In the genomic region with DNA sequence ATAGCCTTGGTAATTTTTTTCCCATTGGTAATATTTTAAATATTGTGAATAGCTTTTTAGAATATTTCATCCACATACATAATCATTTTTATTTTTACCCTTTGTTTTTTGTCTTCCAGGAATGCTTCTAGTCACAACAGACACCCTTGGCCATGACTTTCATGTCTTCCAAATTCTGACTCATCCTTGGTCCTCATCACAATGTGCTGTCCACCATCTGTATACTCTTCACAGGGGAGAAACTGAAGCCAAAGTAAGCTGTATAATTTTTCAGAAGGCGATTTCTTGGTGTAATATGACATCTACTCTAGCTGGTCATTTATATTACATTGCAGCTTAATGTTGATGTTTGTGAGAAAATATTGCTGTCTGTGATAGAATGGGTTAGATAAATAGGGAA, we compare ENCODE assay signal across 25 cellular contexts.
DNase-seq lines count a peak whose midpoint lies in the region; ATAC-seq, FAIRE-seq and TF ChIP-seq lines count a peak whose summit lies in the region.
"Had no signal": no experiment of that assay in that cellular context is flagged by ENCODE, and none has a peak within 500 bp of the region (broad histone marks: within the 10 kb centered on the region; RNA-seq: fewer than 3 reads in every experiment).

No MANE protein-coding gene starts in this region.

- peaks cover 7% of the 10 kb centered on the region for H3F3A ChIP-seq in GM23248 (ENCODE audit: insufficient read depth)

- intact Hi-C loops in vagina (cut with DNase I) = no loop called here

- CTCF ChIA-PET in A549 (lab: Yijun Ruan, JAX) = interaction anchor here (0.9 to 1.2 kb wide), 3 partner anchors 25 to 465 kb away, joined by 3 to 4 read pairs (median 4); no protein-coding TSS in a partner anchor

- in situ Hi-C loops in GM23248 (cut with MboI) = no loop called here

- no peak for DNase-seq in A549 (ENCODE audit: low read depth in 1 of 2, low spot score in 1 of 2)
- peak; percentile 73 for DNase-seq in GM23248
- peak; percentile 27 for DNase-seq in RKO (ENCODE audit: low spot score)
- peak; percentile 11 for DNase-seq in fibroblast of pulmonary artery (ENCODE audit: low read depth)
- no peak for DNase-seq in dermis blood vessel endothelial cell
- DNase-seq in stimulated activated CD4-positive, alpha-beta T cell treated with anti-CD3 and anti-CD28 coated beads, Interleukin-4, amount 100 ng/mL, for 24 hours = no peak
- DNase-seq in vagina (ENCODE audit: extremely low spot score in 2 of 2) = no peak
- DNase-seq in 8988T = no peak
- DNase-seq: activated CD4-positive, alpha-beta T cell treated with anti-CD3 and anti-CD28 coated beads for 48 hours; activated CD8-positive, alpha-beta memory T cell treated with anti-CD3 and anti-CD28 coated beads, Interleukin-2, amount 10 ng/mL, durations not matched to agents 7 days and 5 days; body of pancreas; CD4-positive, alpha-beta T cell; cortex of kidney; DMS53; H9; left cardiac atrium; NCI-H1436 treated with DMSO at 0.1 percent for 48 hours; NCI-H69; sigmoid colon; testis had no signal

- H3K27ac ChIP-seq in A549 (no peak overlapping the region), GM23248 (no peak overlapping the region), vagina (no peak overlapping the region)
- H3K27ac ChIP-seq: body of pancreas, parathyroid adenoma, sigmoid colon, testis had no signal

- TF ChIP-seq POLR2A in A549 (IDR thresholded peaks at IDR 0.05; ENCODE audit: low read length) (no peak), vagina (IDR thresholded peaks at IDR 0.05) (no peak)

- H3K9me3 ChIP-seq in A549 (no peaks in the 10 kb centered on the region), GM23248 (ENCODE audit: low read depth) (no peaks in the 10 kb centered on the region), vagina (no peaks in the 10 kb centered on the region)
- H3K9me3 ChIP-seq: body of pancreas, sigmoid colon, testis had no signal

- TF ChIP-seq EP300 in A549 (IDR thresholded peaks at IDR 0.05) = no peak

- H2AFZ ChIP-seq in GM23248 = no peak overlapping the region
- H2AFZ ChIP-seq: parathyroid adenoma had no signal

- H4K20me1 ChIP-seq in GM23248 (ENCODE audit: insufficient read depth) = no peaks in the 10 kb centered on the region

- H3K9ac ChIP-seq in GM23248 = no peak overlapping the region
- H3K9ac ChIP-seq: parathyroid adenoma had no signal

- TF ChIP-seq RAD21 in A549 (conservative IDR thresholded peaks at IDR 0.05 in 1 of 2, IDR thresholded peaks at IDR 0.05 in 1 of 2) = no peak

- ATAC-seq in A549 = no peak
- ATAC-seq: activated CD8-positive, alpha-beta memory T cell treated with anti-CD3 and anti-CD28 coated beads, Interleukin-2, amount 10 ng/mL, durations not matched to agents 7 days and 5 days; body of pancreas; HepG2; left cardiac atrium; natural killer cell treated with Interleukin-12 subunit alpha and Interleukin-12 subunit beta and Interleukin-15 and Interleukin-18, amount 100 ng/mL, for 72 hours; stimulated activated effector memory CD8-positive, alpha-beta T cell treated with anti-CD3 and anti-CD28 coated beads, Interleukin-12 subunit alpha, Interleukin-12 subunit beta, amount 100 ng/mL, for 72 hours had no signal

- no peaks in the 10 kb centered on the region for H3K79me2 ChIP-seq in GM23248 (ENCODE audit: insufficient read depth)
- H3K79me2 ChIP-seq: parathyroid adenoma had no signal

- 0 out of 2 replicates have a peak, but pooled peaks cover 2% of the 10 kb centered on the region for H3K36me3 ChIP-seq in GM23248 (ENCODE audit: low read depth)
- H3K36me3 ChIP-seq in vagina = no peaks in the 10 kb centered on the region
- H3K36me3 ChIP-seq: sigmoid colon had no signal

- no peaks in the 10 kb centered on the region for H3K4me1 ChIP-seq in A549
- peaks cover 11% of the 10 kb centered on the region for H3K4me1 ChIP-seq in GM23248 (ENCODE audit: insufficient read depth)
- no peaks in the 10 kb centered on the region for H3K4me1 ChIP-seq in vagina
- H3K4me1 ChIP-seq: body of pancreas, parathyroid adenoma, sigmoid colon, testis had no signal

- H3K4me2 ChIP-seq in A549 (no peak overlapping the region), GM23248 (ENCODE audit: unreplicated experiment) (no peak overlapping the region)

- H3K27me3 ChIP-seq in GM23248 (replicated peaks; ENCODE audit: insufficient read depth) (no peaks in the 10 kb centered on the region), vagina (no peaks in the 10 kb centered on the region)
- H3K27me3 ChIP-seq: body of pancreas, sigmoid colon, testis had no signal

- no peak for TF ChIP-seq CTCF in A549 (IDR thresholded peaks at IDR 0.05)
- no peak for TF ChIP-seq CTCF in fibroblast of pulmonary artery (IDR thresholded peaks at IDR 0.05; ENCODE audit: low read length, missing control alignments)
- TF ChIP-seq CTCF in vagina (IDR thresholded peaks at IDR 0.05) = no peak

- no peaks in the 10 kb centered on the region for H3K9me2 ChIP-seq in GM23248 (ENCODE audit: insufficient read depth)

- POLR2A ChIA-PET in A549 (lab: Yijun Ruan, JAX) = no interaction called here

- no peak overlapping the region for H3K4me3 ChIP-seq in A549
- H3K4me3 ChIP-seq in GM23248 = no peak overlapping the region
- H3K4me3 ChIP-seq in fibroblast of pulmonary artery (replicated peaks; ENCODE audit: low read depth, low read length) = no peak overlapping the region
- no peak overlapping the region for H3K4me3 ChIP-seq in vagina
- H3K4me3 ChIP-seq: body of pancreas, sigmoid colon, testis had no signal

- FAIRE-seq in A549 (lab: Jason Lieb, UNC) = peak; percentile 51
- FAIRE-seq: endometrium, HepG2 had no signal

- WGBS in A549 (ENCODE audit: missing lambda C conversion rate) = 80% methylated on average over 1 of the region's 1 CpG
- WGBS in GM23248 (ENCODE audit: low coverage in 1 of 2, low lambda C conversion rate in 2 of 2, missing lambda C conversion rate in 2 of 2), 2 experiments = 23 to 30% methylated on average over 1 of the region's 1 CpG

TF ChIP-seq in A549, 52 proteins besides CTCF, POLR2A, EP300 and RAD21:
- TF ChIP-seq REST (IDR thresholded peaks at IDR 0.05) (no peak), CHD2 (IDR thresholded peaks at IDR 0.05; ENCODE audit: low read length, partially characterized antibody) (no peak)

Comparison
In these comparisons a context has a peak if more than half of its experiments do, and no peak if none do; other contexts are left out.
1. DNase-seq: peak in GM23248 (single experiment), RKO (single experiment) and fibroblast of pulmonary artery (single experiment); none in A549 (0 of 2), dermis blood vessel endothelial cell (single experiment), stimulated activated CD4-positive, alpha-beta T cell treated with anti-CD3 and anti-CD28 coated beads, Interleukin-4, amount 100 ng/mL, for 24 hours (single experiment), vagina (0 of 2) and 8988T (single experiment).